ENCODE assay signal across 9 cellular contexts in genomic region chr1:247857069-247857985, GRCh38. TPM values are rescaled to one million over a fixed set of nuclear protein-coding genes. Genes with fewer than 3 reads are reported as not detected.
DNase-seq lines count a peak whose midpoint lies in the region; ATAC-seq and TF ChIP-seq lines count a peak whose summit lies in the region.
"Had no signal": no experiment of that assay in that cellular context is flagged by ENCODE, and none has a peak within 500 bp of the region (broad histone marks: within the 10 kb centered on the region; RNA-seq: fewer than 3 reads in every experiment).

Gene TRIM58, plus strand, starts transcription at chr1:247857187. Its CDS starts 60 bp downstream, at chr1:247857247.

- peaks cover 10% of the 10 kb centered on the region; the same call in 1 of the 2 replicates for H3K4me1 Mint-ChIP-seq in WTC11

- WGBS in gastroesophageal sphincter (ENCODE audit: low coverage in 1 of 2), 2 donors, result 5% methylated on average over 8 of the region's 109 CpGs; no CpG with 5 or more reads in 1 of the 2 donors
- WGBS in psoas muscle, 3 donors, result 1 to 2% (median 1%) methylated on average over 79 to 109 of the region's 109 CpGs

- H3K36me3 ChIP-seq in gastroesophageal sphincter (no peaks in the 10 kb centered on the region), psoas muscle (ENCODE audit: insufficient read depth in 1 of 2, low read depth in 1 of 2) (no peaks in the 10 kb centered on the region)

- CTCF ChIA-PET in WTC11 (lab: Charles Lee), result interaction anchor here (0.7 to 1.8 kb wide), 4 partner anchors 10 to 79 kb away, joined by 3 to 8 read pairs (median 4); no protein-coding TSS in a partner anchor

- peaks cover 54% of the 10 kb centered on the region for H3K27me3 ChIP-seq in gastroesophageal sphincter
- peaks cover 0 to 31% (median 12%) of the 10 kb centered on the region in 3 donors for H3K27me3 ChIP-seq in psoas muscle (ENCODE audit: insufficient read depth in 3 of 3, low read length in 2 of 3)

- H3K4me1 ChIP-seq in gastroesophageal sphincter, result peaks cover 0 to 12% (median 0%) of the 10 kb centered on the region in 3 donors
- no peaks in the 10 kb centered on the region for H3K4me1 ChIP-seq in psoas muscle

- intact Hi-C loops in psoas muscle (cut with DNase I), result no loop called here

- DNase-seq in WTC11 (ENCODE audit: low spot score), result peak; percentile 39
- no peak for DNase-seq in psoas muscle
- no peak for DNase-seq in cortex of kidney (lab: John Stamatoyannopoulos, UW)
- DNase-seq in ACHN, result no peak

- POLR2A ChIA-PET in WTC11 (lab: Charles Lee), result no interaction called here

- peaks cover 16% of the 10 kb centered on the region for H3K27me3 Mint-ChIP-seq in WTC11 (ENCODE audit: low read depth)

- H3K27ac ChIP-seq in gastroesophageal sphincter (peak within 1 kb of the TSS in 1 of 4 donors; percentile 66), psoas muscle (no peak within 1 kb of the TSS)

- no peak for TF ChIP-seq POLR2A in GM18505 (IDR thresholded peaks at IDR 0.05; ENCODE audit: borderline replicate concordance, extremely low read depth, insufficient read depth, insufficient read length)
- no peak for TF ChIP-seq POLR2A in gastroesophageal sphincter (IDR thresholded peaks at IDR 0.05)

- peaks cover 0 to 6% (median 0%) of the 10 kb centered on the region in 3 donors for H3K9me3 ChIP-seq in gastroesophageal sphincter
- H3K9me3 ChIP-seq in psoas muscle, result no peaks in the 10 kb centered on the region

- H3K4me3 Mint-ChIP-seq in WTC11, result peak within 1 kb of the TSS; percentile 72

- H3K27ac Mint-ChIP-seq in WTC11, result no peak within 1 kb of the TSS

- peaks cover 15% of the 10 kb centered on the region for H3K36me3 Mint-ChIP-seq in WTC11

- H3K4me3 ChIP-seq in gastroesophageal sphincter, result peak within 1 kb of the TSS; percentile 0 to 48
- peak within 1 kb of the TSS; percentile 47 for H3K4me3 ChIP-seq in psoas muscle

- in situ Hi-C loops in ACHN (cut with HindIII; ENCODE audit: low pct_ligation_motif_present, low pct_unique_long_range_greater_than_20kb, low sequenced_read_pairs), result no loop called here

- ATAC-seq in GM18505 (IDR thresholded peaks at IDR 0.05; ENCODE audit: unreplicated experiment), result peak; percentile 77
- peak; percentile 39 for ATAC-seq in HG03175 (IDR thresholded peaks at IDR 0.05; ENCODE audit: unreplicated experiment)
- peak; percentile 75 for ATAC-seq in WTC11
- ATAC-seq in gastroesophageal sphincter, result peak; percentile 92
- ATAC-seq in psoas muscle, result no peak
- no peak for ATAC-seq in GM19328 (IDR thresholded peaks at IDR 0.05; ENCODE audit: unreplicated experiment)

- H3K9me3 Mint-ChIP-seq in WTC11, result peaks cover 24% of the 10 kb centered on the region

- peak; percentile 26; the same call in 1 of the 2 replicates for TF ChIP-seq CTCF in WTC11 (IDR thresholded peaks at IDR 0.05)
- TF ChIP-seq CTCF in gastroesophageal sphincter (IDR thresholded peaks at IDR 0.05), result no peak
- no peak for TF ChIP-seq CTCF in psoas muscle (IDR thresholded peaks at IDR 0.05)

- no peak for TF ChIP-seq EP300 in gastroesophageal sphincter (IDR thresholded peaks at IDR 0.05)

TF ChIP-seq in WTC11, 78 proteins besides CTCF, POLR2A, EP300 and RAD21:
- peak; percentile 77; the same call in 1 of the 2 replicates for TF ChIP-seq ESRRA (CRISPR knock-in tag; IDR thresholded peaks at IDR 0.05; ENCODE audit: borderline replicate concordance)
- peak; percentile 50; the same call in 1 of the 2 replicates for TF ChIP-seq HMGXB4 (CRISPR knock-in tag; IDR thresholded peaks at IDR 0.05)
- no peak for TF ChIP-seq MLX (CRISPR knock-in tag; IDR thresholded peaks at IDR 0.05)
- TF ChIP-seq NFE2L1 (CRISPR knock-in tag; IDR thresholded peaks at IDR 0.05), result no peak
- TF ChIP-seq ZNF423 (CRISPR knock-in tag; IDR thresholded peaks at IDR 0.05), result peak; percentile 68; the same call in 1 of the 2 replicates
- TF ChIP-seq MAX (CRISPR knock-in tag; IDR thresholded peaks at IDR 0.05), result no peak

RNA-seq across cellular contexts. Expression of gene TRIM58, which starts in this region (rescaled TPM):
- total RNA-seq in WTC11 (2021), result 1.0 to 1.9 TPM (median 1.6 TPM) in 3 replicates
- total RNA-seq in gastroesophageal sphincter, result 1 to 10 TPM in 1 of 4 donors, under 1 TPM in 2, not detected in 1; 0.81 to 9.1 (median 0.89) TPM
- 1 to 10 TPM in 1 of 4 donors, under 1 TPM in 3; 0.06 to 2.4 (median 0.46) TPM for total RNA-seq in psoas muscle
- polyA plus RNA-seq in psoas muscle, result under 1 TPM in 2 of 3 donors, not detected in 1; 0.04 to 0.08 TPM
- total RNA-seq: LHCN-M2 had no signal

Comparison
In these comparisons a context has a peak if more than half of its experiments do, and no peak if none do; other contexts are left out.
1. ATAC-seq: peak in GM18505 (single experiment), HG03175 (single experiment), WTC11 (single experiment) and gastroesophageal sphincter (single experiment); none in psoas muscle (0 of 4) and GM19328 (single experiment).